Comparison of ENCODE assay signal across 20 cellular contexts in genomic region chr2:120988741-120989555, GRCh38.
"Had no signal": no experiment of that assay in that cellular context is flagged by ENCODE, and none has a peak within 500 bp of the region (broad histone marks: within the 10 kb centered on the region; RNA-seq: fewer than 3 reads in every experiment).

No MANE protein-coding gene starts in this region.

- H3K4me3 ChIP-seq: hepatocyte, prostate gland, right atrium auricular region, upper lobe of right lung had no signal

- H3K27me3 Mint-ChIP-seq: activated CD4-positive, alpha-beta T cell treated with anti-CD3 and anti-CD28 coated beads for 36 hours; activated naive CD8-positive, alpha-beta T cell treated with anti-CD3 and anti-CD28 coated beads for 36 hours had no signal

- H3K27me3 ChIP-seq: hepatocyte, right atrium auricular region, upper lobe of right lung had no signal

- H3K4me1 Mint-ChIP-seq: activated CD4-positive, alpha-beta T cell treated with anti-CD3 and anti-CD28 coated beads for 36 hours; activated naive CD8-positive, alpha-beta T cell treated with anti-CD3 and anti-CD28 coated beads for 36 hours; nephron progenitor cell; WTC11 had no signal

- H3K79me2 ChIP-seq: hepatocyte had no signal

- H3K27ac Mint-ChIP-seq: activated CD4-positive, alpha-beta T cell treated with anti-CD3 and anti-CD28 coated beads for 36 hours; activated naive CD8-positive, alpha-beta T cell treated with anti-CD3 and anti-CD28 coated beads for 36 hours; activated T-cell treated with anti-CD3 and anti-CD28 coated beads, Interleukin-2, amount 50 U/mL, for 72 hours; effector memory CD8-positive, alpha-beta T cell; nephron progenitor cell; WTC11 had no signal

- H3K36me3 ChIP-seq: prostate gland, right atrium auricular region, upper lobe of right lung had no signal

- H2AFZ ChIP-seq: hepatocyte had no signal

- H3K4me1 ChIP-seq: prostate gland, right atrium auricular region, upper lobe of right lung had no signal

- H3K4me3 Mint-ChIP-seq: activated CD4-positive, alpha-beta T cell treated with anti-CD3 and anti-CD28 coated beads for 36 hours; activated naive CD8-positive, alpha-beta T cell treated with anti-CD3 and anti-CD28 coated beads for 36 hours; activated T-cell treated with anti-CD3 and anti-CD28 coated beads, Interleukin-2, amount 50 U/mL, for 72 hours; effector memory CD8-positive, alpha-beta T cell; nephron progenitor cell; WTC11 had no signal

- ATAC-seq: activated CD4-positive, alpha-beta T cell treated with anti-CD3 and anti-CD28 coated beads for 36 hours; activated T-cell treated with anti-CD3 and anti-CD28 coated beads, Interleukin-2, amount 50 U/mL, for 72 hours; effector memory CD8-positive, alpha-beta T cell; left cardiac atrium; upper lobe of right lung; WTC11 had no signal

- H3K9me3 Mint-ChIP-seq: activated naive CD8-positive, alpha-beta T cell treated with anti-CD3 and anti-CD28 coated beads for 36 hours; activated T-cell treated with anti-CD3 and anti-CD28 coated beads, Interleukin-2, amount 50 U/mL, for 72 hours; effector memory CD8-positive, alpha-beta T cell; nephron progenitor cell; WTC11 had no signal

- H3K36me3 Mint-ChIP-seq: activated naive CD8-positive, alpha-beta T cell treated with anti-CD3 and anti-CD28 coated beads for 36 hours had no signal

- H3K4me2 ChIP-seq: hepatocyte had no signal

- H3K9me3 ChIP-seq: prostate gland, right atrium auricular region, upper lobe of right lung had no signal

- H3K27ac ChIP-seq: hepatocyte, prostate gland, right atrium auricular region, upper lobe of right lung had no signal

- DNase-seq: activated CD4-positive, alpha-beta T cell treated with anti-CD3 and anti-CD28 coated beads for 36 hours; activated CD4-positive, alpha-beta T cell treated with anti-CD3 and anti-CD28 coated beads, Interleukin-2, amount 50 U/mL, for 48 hours; activated naive CD4-positive, alpha-beta T cell; activated naive CD8-positive, alpha-beta T cell treated with anti-CD3 and anti-CD28 coated beads for 36 hours; activated T-cell treated with anti-CD3 and anti-CD28 coated beads, Interleukin-2, amount 50 U/mL, for 72 hours; amniotic stem cell; effector memory CD8-positive, alpha-beta T cell; foreskin fibroblast; left cardiac atrium; midbrain; nephron progenitor cell; occipital lobe; stimulated activated CD4-positive, alpha-beta T cell treated with anti-CD3 and anti-CD28 coated beads, Interleukin-2, amount 100 ng/mL, for 24 hours; stimulated activated naive CD4-positive, alpha-beta T cell treated with Interleukin-2 at 50 U/mL for 16 hours; T-helper 2 cell; upper lobe of right lung had no signal
